Comparison of ENCODE assay signal across 15 cellular contexts in the genomic region with DNA sequence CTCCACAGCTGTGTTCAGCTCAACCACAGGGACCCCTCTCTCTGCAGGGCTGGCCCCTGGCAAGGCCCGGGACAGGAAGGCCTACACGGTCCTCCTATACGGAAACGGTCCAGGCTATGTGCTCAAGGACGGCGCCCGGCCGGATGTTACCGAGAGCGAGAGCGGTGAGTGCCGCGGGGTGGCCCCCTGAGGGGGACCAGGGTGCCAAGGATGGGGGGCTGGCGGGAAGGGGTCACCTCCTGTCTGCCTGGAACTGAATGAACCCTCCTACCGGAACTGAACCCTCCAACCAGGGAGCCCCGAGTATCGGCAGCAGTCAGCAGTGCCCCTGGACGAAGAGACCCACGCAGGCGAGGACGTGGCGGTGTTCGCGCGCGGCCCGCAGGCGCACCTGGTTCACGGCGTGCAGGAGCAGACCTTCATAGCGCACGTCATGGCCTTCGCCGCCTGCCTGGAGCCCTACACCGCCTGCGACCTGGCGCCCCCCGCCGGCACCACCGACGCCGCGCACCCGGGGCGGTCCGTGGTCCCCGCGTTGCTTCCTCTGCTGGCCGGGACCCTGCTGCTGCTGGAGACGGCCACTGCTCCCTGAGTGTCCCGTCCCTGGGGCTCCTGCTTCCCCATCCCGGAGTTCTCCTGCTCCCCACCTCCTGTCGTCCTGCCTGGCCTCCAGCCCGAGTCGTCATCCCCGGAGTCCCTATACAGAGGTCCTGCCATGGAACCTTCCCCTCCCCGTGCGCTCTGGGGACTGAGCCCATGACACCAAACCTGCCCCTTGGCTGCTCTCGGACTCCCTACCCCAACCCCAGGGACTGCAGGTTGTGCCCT. TPM values are rescaled to one million over a fixed set of nuclear protein-coding genes. Genes with fewer than 3 reads are reported as not detected.
A peak's percentile ranks its signal among the peaks of the same experiment; 100 is the strongest.
DNase-seq lines count a peak whose midpoint lies in the region; ATAC-seq and TF ChIP-seq lines count a peak whose summit lies in the region.
"Not testable (repeated sequence)": the region's sequence is repeated elsewhere in the genome, so short reads cannot be mapped to it uniquely, and the experiment has no call there.
"Had no signal": no experiment of that assay in that cellular context is flagged by ENCODE, and none has a peak within 500 bp of the region (broad histone marks: within the 10 kb centered on the region; RNA-seq: fewer than 3 reads in every experiment).

No MANE protein-coding gene starts in this region.

- CTCF ChIA-PET in activated CD4-positive, alpha-beta T cell treated with anti-CD3 and anti-CD28 coated beads, Interleukin-2, amount 10 ng/mL, durations not matched to agents 7 days and 5 days (lab: Charles Lee): not testable (repeated sequence)
- CTCF ChIA-PET in activated naive CD4-positive, alpha-beta T cell treated with anti-CD3 and anti-CD28 coated beads, Interleukin-2, amount 10 ng/mL, durations not matched to agents 7 days and 5 days (lab: Charles Lee): interaction anchor here (0.9 kb wide), 1 partner anchor 96 kb away, joined by 3 read pairs; no protein-coding TSS in a partner anchor

- H3K36me3 Mint-ChIP-seq in activated CD4-positive, alpha-beta T cell treated with anti-CD3 and anti-CD28 coated beads, Interleukin-2, amount 10 ng/mL, durations not matched to agents 7 days and 5 days (ENCODE audit: low read depth); activated naive CD4-positive, alpha-beta T cell treated with anti-CD3 and anti-CD28 coated beads, Interleukin-2, amount 10 ng/mL, durations not matched to agents 7 days and 5 days; naive thymus-derived CD8-positive, alpha-beta T cell: not testable (repeated sequence)

- not testable (repeated sequence) for H3K9me3 Mint-ChIP-seq in activated CD4-positive, alpha-beta T cell treated with anti-CD3 and anti-CD28 coated beads, Interleukin-2, amount 10 ng/mL, durations not matched to agents 7 days and 5 days; activated naive CD4-positive, alpha-beta T cell treated with anti-CD3 and anti-CD28 coated beads, Interleukin-2, amount 10 ng/mL, durations not matched to agents 7 days and 5 days; naive thymus-derived CD8-positive, alpha-beta T cell

- DNase-seq in 8988T: peak; percentile 35
- DNase-seq in GM10266 (ENCODE audit: extremely low spot score): not testable (repeated sequence)
- peak; percentile 21 for DNase-seq in NCI-H82 (lab: John Stamatoyannopoulos, UW)
- DNase-seq in activated CD4-positive, alpha-beta T cell treated with anti-CD3 and anti-CD28 coated beads, Interleukin-2, amount 10 ng/mL, durations not matched to agents 7 days and 5 days: peak; percentile 15
- peak; percentile 42 for DNase-seq in activated naive CD4-positive, alpha-beta T cell treated with anti-CD3 and anti-CD28 coated beads, Interleukin-2, amount 10 ng/mL, durations not matched to agents 7 days and 5 days
- peak in 4 of 10 donors; percentile 25 to 37 (median 30) for DNase-seq in naive thymus-derived CD8-positive, alpha-beta T cell
- peak; percentile 15 to 26 for DNase-seq in stimulated activated CD8-positive, alpha-beta memory T cell treated with anti-CD3 and anti-CD28 coated beads, Interleukin-2, amount 100 ng/mL, for 48 hours (ENCODE audit: low read depth in 2 of 2)

- peak; percentile 12 for ATAC-seq in esophagus mucosa
- ATAC-seq in naive thymus-derived CD8-positive, alpha-beta T cell: peak; percentile 86 to 87

- peaks cover 39% of the 10 kb centered on the region for H3K27me3 Mint-ChIP-seq in activated CD4-positive, alpha-beta T cell treated with anti-CD3 and anti-CD28 coated beads, Interleukin-2, amount 10 ng/mL, durations not matched to agents 7 days and 5 days
- peaks cover 66% of the 10 kb centered on the region for H3K27me3 Mint-ChIP-seq in activated naive CD4-positive, alpha-beta T cell treated with anti-CD3 and anti-CD28 coated beads, Interleukin-2, amount 10 ng/mL, durations not matched to agents 7 days and 5 days
- H3K27me3 Mint-ChIP-seq in naive thymus-derived CD8-positive, alpha-beta T cell: peaks cover 10 to 50% (median 19%) of the 10 kb centered on the region in 5 donors

- TF ChIP-seq CTCF in GM10266 (IDR thresholded peaks at IDR 0.05; ENCODE audit: control insufficient read depth, insufficient read depth, low read depth, missing control alignments): peak; percentile 16

- peak overlapping the region; percentile 30 for H3K4me3 Mint-ChIP-seq in activated CD4-positive, alpha-beta T cell treated with anti-CD3 and anti-CD28 coated beads, Interleukin-2, amount 10 ng/mL, durations not matched to agents 7 days and 5 days
- H3K4me3 Mint-ChIP-seq in activated naive CD4-positive, alpha-beta T cell treated with anti-CD3 and anti-CD28 coated beads, Interleukin-2, amount 10 ng/mL, durations not matched to agents 7 days and 5 days: not testable (repeated sequence)
- peak overlapping the region in 9 of 10 donors; percentile 14 to 62 (median 48) for H3K4me3 Mint-ChIP-seq in naive thymus-derived CD8-positive, alpha-beta T cell

- not testable (repeated sequence) for H3K27ac Mint-ChIP-seq in activated CD4-positive, alpha-beta T cell treated with anti-CD3 and anti-CD28 coated beads, Interleukin-2, amount 10 ng/mL, durations not matched to agents 7 days and 5 days; activated naive CD4-positive, alpha-beta T cell treated with anti-CD3 and anti-CD28 coated beads, Interleukin-2, amount 10 ng/mL, durations not matched to agents 7 days and 5 days; naive thymus-derived CD8-positive, alpha-beta T cell

- POLR2A ChIA-PET in activated CD4-positive, alpha-beta T cell treated with anti-CD3 and anti-CD28 coated beads, Interleukin-2, amount 10 ng/mL, durations not matched to agents 7 days and 5 days (lab: Charles Lee); naive thymus-derived CD8-positive, alpha-beta T cell (lab: Charles Lee): not testable (repeated sequence)

- not testable (repeated sequence) for H3K4me1 Mint-ChIP-seq in activated CD4-positive, alpha-beta T cell treated with anti-CD3 and anti-CD28 coated beads, Interleukin-2, amount 10 ng/mL, durations not matched to agents 7 days and 5 days; activated naive CD4-positive, alpha-beta T cell treated with anti-CD3 and anti-CD28 coated beads, Interleukin-2, amount 10 ng/mL, durations not matched to agents 7 days and 5 days
- peaks cover 0 to 24% (median 8%) of the 10 kb centered on the region in 4 donors for H3K4me1 Mint-ChIP-seq in naive thymus-derived CD8-positive, alpha-beta T cell

RNA-seq across cellular contexts. Expression of gene ALPP, which starts 2.9 kb away (rescaled TPM):
- total RNA-seq in activated CD4-positive, alpha-beta T cell treated with anti-CD3 and anti-CD28 coated beads, Interleukin-2, amount 10 ng/mL, durations not matched to agents 7 days and 5 days: not detected
- not detected for total RNA-seq in esophagus mucosa
- not detected for total RNA-seq in naive thymus-derived CD8-positive, alpha-beta T cell
- not detected for polyA plus RNA-seq in naive thymus-derived CD8-positive, alpha-beta T cell
- total RNA-seq: osteocyte, renal cortical epithelial cell, Right ventricle myocardium superior, thoracic aorta, vagina had no signal
- polyA plus RNA-seq: smooth muscle cell had no signal

RNA-seq across cellular contexts. Expression of gene ALPG, which starts 25.2 kb away (rescaled TPM):
- total RNA-seq in activated CD4-positive, alpha-beta T cell treated with anti-CD3 and anti-CD28 coated beads, Interleukin-2, amount 10 ng/mL, durations not matched to agents 7 days and 5 days: not detected
- not detected for total RNA-seq in esophagus mucosa
- total RNA-seq in naive thymus-derived CD8-positive, alpha-beta T cell: not detected
- not detected for polyA plus RNA-seq in naive thymus-derived CD8-positive, alpha-beta T cell
- total RNA-seq: M059J, osteocyte, renal cortical epithelial cell, Right ventricle myocardium superior, smooth muscle cell, thoracic aorta, vagina had no signal
- polyA plus RNA-seq: smooth muscle cell had no signal
